ENCODE assay signal across 8 cellular contexts in the genomic region with DNA sequence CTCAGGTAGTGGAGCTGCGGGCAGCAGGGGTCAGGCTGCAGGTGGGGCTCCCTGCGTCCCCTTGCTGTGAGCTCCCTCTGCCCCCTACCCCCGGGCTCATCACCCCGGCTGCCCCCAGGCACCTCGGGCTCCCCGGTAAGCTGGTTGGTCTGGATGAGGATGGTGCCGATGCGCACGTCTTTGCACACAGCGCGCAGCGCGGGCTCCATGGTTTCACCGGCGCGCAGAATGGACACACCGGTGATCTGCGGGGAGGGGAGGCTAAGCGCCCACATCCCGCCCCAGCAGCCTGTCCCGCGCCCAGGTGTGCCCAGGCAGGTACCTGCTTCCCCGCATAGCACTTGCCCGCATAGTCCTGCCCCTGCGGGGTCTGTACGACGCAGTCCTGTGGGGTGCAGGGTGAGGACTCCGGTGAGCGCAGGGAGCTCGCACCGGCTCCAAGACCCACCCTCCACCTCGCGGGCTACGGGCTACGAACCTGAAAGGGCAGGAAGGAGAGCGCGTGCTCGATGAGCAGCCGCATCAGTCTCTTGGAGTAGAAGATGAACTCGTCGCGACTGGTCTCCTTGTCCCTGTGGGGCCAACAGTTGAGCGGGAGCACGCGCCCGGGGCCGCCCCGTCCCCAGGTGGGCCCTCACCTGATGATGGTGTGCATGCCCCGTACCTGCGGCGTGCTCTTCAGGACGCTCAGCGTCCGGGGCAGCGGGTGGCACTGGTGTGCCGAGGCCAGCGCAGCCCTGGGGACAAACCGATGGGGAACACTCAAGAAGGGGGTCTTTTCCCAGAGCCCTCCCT. TPM values are rescaled to one million over a fixed set of nuclear protein-coding genes. Genes with fewer than 3 reads are reported as not detected.
DNase-seq lines count a peak whose midpoint lies in the region; ATAC-seq and TF ChIP-seq lines count a peak whose summit lies in the region.
"Had no signal": no experiment of that assay in that cellular context is flagged by ENCODE, and none has a peak within 500 bp of the region (broad histone marks: within the 10 kb centered on the region; RNA-seq: fewer than 3 reads in every experiment).

No MANE protein-coding gene starts in this region.

- POLR2A ChIA-PET in HCT116 (lab: Charles Lee): no interaction called here

- TF ChIP-seq POLR2A in HCT116 (IDR thresholded peaks at IDR 0.05; ENCODE audit: borderline replicate concordance, extremely low read depth, insufficient read depth, insufficient read length) (no peak), body of pancreas (IDR thresholded peaks at IDR 0.05) (no peak)

- H3K4me1 ChIP-seq in BLaER1 treated with 17β-estradiol and CSF1 and Interleukin-3, amounts not matched to agents 10 nM and 100 nM: peaks cover 36 to 48% (median 41%) of the 10 kb centered on the region in 10 experiments
- peaks cover 3 to 13% of the 10 kb centered on the region in 2 experiments; a peak in 2 of 4 replicates for H3K4me1 ChIP-seq in HCT116 (ENCODE audit: control insufficient read depth in 1 of 2, insufficient read depth in 2 of 2, low read length in 2 of 2)
- no peaks in the 10 kb centered on the region for H3K4me1 ChIP-seq in mucosa of descending colon (ENCODE audit: low read depth)
- no peaks in the 10 kb centered on the region for H3K4me1 ChIP-seq in body of pancreas

- no peak overlapping the region for H2AFZ ChIP-seq in HCT116 (ENCODE audit: low read depth, low read length, poor library complexity, severe bottlenecking)

- ATAC-seq in HCT116 (no peak), mucosa of descending colon (no peak), body of pancreas (no peak)
- no peak for ATAC-seq in effector memory CD8-positive, alpha-beta T cell (replicated peaks)

- WGBS in body of pancreas, 2 donors: 93 to 100% methylated on average over 1 to 38 of the region's 58 CpGs

- H3K27ac Mint-ChIP-seq in effector memory CD8-positive, alpha-beta T cell: peak overlapping the region in 1 of 2 donors; percentile 85

- H3K27me3 Mint-ChIP-seq in effector memory CD8-positive, alpha-beta T cell: no peaks in the 10 kb centered on the region

- CTCF ChIA-PET in HCT116 (lab: Charles Lee): no interaction called here

- peak overlapping the region in 10 of 11 experiments; percentile 62 to 78 (median 72); a peak in 20 of 22 replicates for H3K27ac ChIP-seq in BLaER1 treated with 17β-estradiol and CSF1 and Interleukin-3, amounts not matched to agents 10 nM and 100 nM
- peak overlapping the region; percentile 13; the same call in 1 of the 2 replicates for H3K27ac ChIP-seq in HCT116 (ENCODE audit: low read depth, low read length)
- H3K27ac ChIP-seq in body of pancreas: peak overlapping the region in 1 of 4 donors; percentile 36

- H3K79me2 ChIP-seq in HCT116 (ENCODE audit: insufficient read depth, low read length): peaks cover 14% of the 10 kb centered on the region

- peaks cover 90 to 95% (median 94%) of the 10 kb centered on the region in 11 experiments for H4K20me1 ChIP-seq in BLaER1 treated with 17β-estradiol and CSF1 and Interleukin-3, amounts not matched to agents 10 nM and 100 nM
- no peaks in the 10 kb centered on the region for H4K20me1 ChIP-seq in HCT116 (ENCODE audit: insufficient read depth)

- H3K27me3 ChIP-seq in BLaER1 treated with 17β-estradiol and CSF1 and Interleukin-3, amounts not matched to agents 10 nM and 100 nM: no peaks in the 10 kb centered on the region
- H3K27me3 ChIP-seq in HCT116 (ENCODE audit: insufficient read depth, low read length): no peaks in the 10 kb centered on the region
- no peaks in the 10 kb centered on the region for H3K27me3 ChIP-seq in body of pancreas

- H3K4me1 Mint-ChIP-seq in effector memory CD8-positive, alpha-beta T cell (ENCODE audit: low read depth in 2 of 2): peaks cover 10 to 12% of the 10 kb centered on the region in 2 donors

- peak overlapping the region in 10 of 11 experiments; percentile 26 to 64 (median 48); a peak in 16 of 22 replicates for H3K9ac ChIP-seq in BLaER1 treated with 17β-estradiol and CSF1 and Interleukin-3, amounts not matched to agents 10 nM and 100 nM
- no peak overlapping the region for H3K9ac ChIP-seq in HCT116 (ENCODE audit: low read length)

- peaks cover 0 to 1% of the 10 kb centered on the region in 2 donors for H3K9me3 Mint-ChIP-seq in effector memory CD8-positive, alpha-beta T cell

- RAD21 ChIA-PET in HCT116 (lab: Charles Lee; ENCODE audit: low non-redundant PET in 1 of 2, low total read pairs in 2 of 2, uncharacterized antibody in 2 of 2, unreplicated experiment in 2 of 2): no interaction called here

- H3K9me2 ChIP-seq in HCT116 (ENCODE audit: insufficient read depth): no peaks in the 10 kb centered on the region

- peak overlapping the region; percentile 17 to 72 for H3K4me3 Mint-ChIP-seq in effector memory CD8-positive, alpha-beta T cell

- BruUV-seq in HCT116 (replicated peaks; lab: Mats Ljungman, UMichigan): no TSS peak

- intact Hi-C loops in HCT116 (cut with micrococcal nuclease): no loop called here
- intact Hi-C loops in mucosa of descending colon (cut with DNase I, micrococcal nuclease): no loop called here
- intact Hi-C loops in body of pancreas (cut with DNase I): no loop called here

- no peak for DNase-seq in HCT116 (ENCODE audit: low read depth, low spot score)
- no peak for DNase-seq in effector memory CD8-positive, alpha-beta T cell
- peak in 2 of 3 donors; percentile 35 to 57 for DNase-seq in mucosa of descending colon
- DNase-seq in NCI-H2171 (lab: John Stamatoyannopoulos, UW): no peak
- no peak for DNase-seq in body of pancreas
- DNase-seq in effector CD8-positive, alpha-beta T cell (lab: John Stamatoyannopoulos, UW): no peak
- DNase-seq: SW 1271 had no signal

- H3K9me3 ChIP-seq in BLaER1 treated with 17β-estradiol and CSF1 and Interleukin-3, amounts not matched to agents 10 nM and 100 nM (replicated peaks in 1 of 11): no peaks in the 10 kb centered on the region; a peak in 1 of 22 replicates
- no peaks in the 10 kb centered on the region for H3K9me3 ChIP-seq in HCT116 (ENCODE audit: control insufficient read depth in 1 of 2, insufficient read depth in 1 of 2, low read depth in 1 of 2, low read length in 2 of 2)
- H3K9me3 ChIP-seq in mucosa of descending colon: no peaks in the 10 kb centered on the region
- no peaks in the 10 kb centered on the region for H3K9me3 ChIP-seq in body of pancreas

- peak overlapping the region in 6 of 10 experiments; percentile 21 to 54 (median 31); a peak in 4 of 20 replicates for H3K4me3 ChIP-seq in BLaER1 treated with 17β-estradiol and CSF1 and Interleukin-3, amounts not matched to agents 10 nM and 100 nM
- H3K4me3 ChIP-seq in HCT116 (replicated peaks in 1 of 2; ENCODE audit: low read depth in 1 of 2, low read length in 2 of 2) (no peak overlapping the region), mucosa of descending colon (no peak overlapping the region), body of pancreas (no peak overlapping the region)

- H3K4me2 ChIP-seq in BLaER1 treated with 17β-estradiol and CSF1 and Interleukin-3, amounts not matched to agents 10 nM and 100 nM: peak overlapping the region; percentile 69 to 90 (median 82)
- no peak overlapping the region for H3K4me2 ChIP-seq in HCT116 (ENCODE audit: low read length)

- TF ChIP-seq CTCF in HCT116 (IDR thresholded peaks at IDR 0.05 in 2 of 3, conservative IDR thresholded peaks at IDR 0.05 in 1 of 3; ENCODE audit: borderline replicate concordance in 1 of 3, insufficient read depth in 1 of 3, low read depth in 2 of 3, low read length in 2 of 3): no peak
- TF ChIP-seq CTCF in mucosa of descending colon (IDR thresholded peaks at IDR 0.05): no peak
- TF ChIP-seq CTCF in body of pancreas (IDR thresholded peaks at IDR 0.05): no peak

- H3K36me3 Mint-ChIP-seq in effector memory CD8-positive, alpha-beta T cell (ENCODE audit: insufficient read depth): peaks cover 36% of the 10 kb centered on the region

- TF ChIP-seq RAD21 in HCT116 (IDR thresholded peaks at IDR 0.05; ENCODE audit: low read depth): no peak

- H3K36me3 ChIP-seq in BLaER1 treated with 17β-estradiol and CSF1 and Interleukin-3, amounts not matched to agents 10 nM and 100 nM: peaks cover 70 to 89% (median 87%) of the 10 kb centered on the region in 11 experiments
- H3K36me3 ChIP-seq in HCT116 (ENCODE audit: control insufficient read depth in 1 of 2, insufficient read depth in 2 of 2, low read length in 2 of 2) (peaks cover 16 to 41% of the 10 kb centered on the region in 2 experiments; a peak in 3 of 4 replicates), mucosa of descending colon (ENCODE audit: low read depth) (no peaks in the 10 kb centered on the region), body of pancreas (replicated peaks in 1 of 2; ENCODE audit: insufficient read depth in 1 of 2, low read depth in 2 of 2) (peaks cover 0 to 32% of the 10 kb centered on the region in 2 donors)

TF ChIP-seq in HCT116, 20 proteins besides CTCF, POLR2A, EP300 and RAD21 (continues in another document):
- TF ChIP-seq YY1 (IDR thresholded peaks at IDR 0.05; ENCODE audit: extremely low read depth, insufficient replicate concordance, low read depth, low read length) (no peak), CEBPB (IDR thresholded peaks at IDR 0.05; ENCODE audit: low read depth) (no peak), SIN3A (IDR thresholded peaks at IDR 0.05; ENCODE audit: low read depth) (no peak), EGR1 (IDR thresholded peaks at IDR 0.05; ENCODE audit: low read depth) (no peak), ELF1 (IDR thresholded peaks at IDR 0.05; ENCODE audit: borderline replicate concordance, low read depth) (no peak), ZNF274 (IDR thresholded peaks at IDR 0.05; ENCODE audit: low read depth, low read length) (no peak), POLR2AphosphoS5 (IDR thresholded peaks at IDR 0.05; ENCODE audit: low read depth, low read length) (no peak)
- TF ChIP-seq, protein P1, sequence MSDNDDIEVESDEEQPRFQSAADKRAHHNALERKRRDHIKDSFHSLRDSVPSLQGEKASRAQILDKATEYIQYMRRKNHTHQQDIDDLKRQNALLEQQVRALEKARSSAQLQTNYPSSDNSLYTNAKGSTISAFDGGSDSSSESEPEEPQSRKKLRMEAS (IDR thresholded peaks at IDR 0.05): no peak

RNA-seq across cellular contexts. Expression of gene UCKL1, which starts 15.5 kb away (rescaled TPM):
- total RNA-seq in HCT116 (2021; ENCODE audit: unreplicated experiment): 54.2 TPM
- 67.3 and 79.7 TPM in 2 replicates for polyA plus RNA-seq in HCT116 (2012)
- total RNA-seq in mucosa of descending colon: 10 to 100 TPM; 37.4 to 57.8 (median 43.6) TPM
- total RNA-seq in body of pancreas: 10 to 100 TPM; 21.0 to 26.0 TPM

RNA-seq across cellular contexts. Expression of gene ZNF512B, which starts 29.1 kb away (rescaled TPM):
- total RNA-seq in HCT116 (2021; ENCODE audit: unreplicated experiment): 10.3 TPM
- polyA plus RNA-seq in HCT116 (2012): 5.6 and 6.2 TPM in 2 replicates
- 10 to 100 TPM in 1 of 3 donors, 1 to 10 TPM in 2; 1.8 to 14.7 (median 3.9) TPM for total RNA-seq in mucosa of descending colon
- total RNA-seq in body of pancreas: 10 to 100 TPM in 1 of 2 donors, 1 to 10 TPM in 1; 8.0 to 12.5 TPM

RNA-seq across cellular contexts. Expression of gene SAMD10, which starts 38.8 kb away (rescaled TPM):
- total RNA-seq in HCT116 (2021; ENCODE audit: unreplicated experiment): 4.2 TPM
- 3.1 and 3.9 TPM in 2 replicates for polyA plus RNA-seq in HCT116 (2012)
- 1 to 10 TPM; 3.8 to 7.9 (median 5.6) TPM for total RNA-seq in mucosa of descending colon
- 1 to 10 TPM; 3.6 to 7.6 TPM for total RNA-seq in body of pancreas

RNA-seq across cellular contexts. Expression of gene PRPF6, which starts 40.3 kb away (rescaled TPM):
- total RNA-seq in HCT116 (2021; ENCODE audit: unreplicated experiment) (74.9 TPM), mucosa of descending colon (10 to 100 TPM; 51.2 to 64.4 (median 59.1) TPM), body of pancreas (10 to 100 TPM; 42.3 to 52.1 TPM)
- polyA plus RNA-seq in HCT116 (2012): 70.4 and 75.7 TPM in 2 replicates

RNA-seq across cellular contexts. Expression of gene DNAJC5, which starts 45.7 kb away (rescaled TPM):
- total RNA-seq in HCT116 (2021; ENCODE audit: unreplicated experiment) (38.3 TPM), mucosa of descending colon (10 to 100 TPM; 57.5 to 65.9 (median 65.4) TPM), body of pancreas (10 to 100 TPM; 32.9 to 44.2 TPM)
- polyA plus RNA-seq in HCT116 (2012): 27.0 and 27.6 TPM in 2 replicates

Comparison
In these comparisons a context has a peak if more than half of its experiments do, and no peak if none do; other contexts are left out.
1. H3K4me3 ChIP-seq: peak in BLaER1 treated with 17β-estradiol and CSF1 and Interleukin-3, amounts not matched to agents 10 nM and 100 nM (6 of 10); none in HCT116 (0 of 2), mucosa of descending colon (single experiment) and body of pancreas (0 of 2).
2. DNase-seq: peak in mucosa of descending colon (2 of 3); none in HCT116 (single experiment), effector memory CD8-positive, alpha-beta T cell (0 of 3), NCI-H2171 (single experiment), body of pancreas (0 of 4) and effector CD8-positive, alpha-beta T cell (single experiment).